9 cellular contexts compared by ENCODE assay signal in the genomic region with DNA sequence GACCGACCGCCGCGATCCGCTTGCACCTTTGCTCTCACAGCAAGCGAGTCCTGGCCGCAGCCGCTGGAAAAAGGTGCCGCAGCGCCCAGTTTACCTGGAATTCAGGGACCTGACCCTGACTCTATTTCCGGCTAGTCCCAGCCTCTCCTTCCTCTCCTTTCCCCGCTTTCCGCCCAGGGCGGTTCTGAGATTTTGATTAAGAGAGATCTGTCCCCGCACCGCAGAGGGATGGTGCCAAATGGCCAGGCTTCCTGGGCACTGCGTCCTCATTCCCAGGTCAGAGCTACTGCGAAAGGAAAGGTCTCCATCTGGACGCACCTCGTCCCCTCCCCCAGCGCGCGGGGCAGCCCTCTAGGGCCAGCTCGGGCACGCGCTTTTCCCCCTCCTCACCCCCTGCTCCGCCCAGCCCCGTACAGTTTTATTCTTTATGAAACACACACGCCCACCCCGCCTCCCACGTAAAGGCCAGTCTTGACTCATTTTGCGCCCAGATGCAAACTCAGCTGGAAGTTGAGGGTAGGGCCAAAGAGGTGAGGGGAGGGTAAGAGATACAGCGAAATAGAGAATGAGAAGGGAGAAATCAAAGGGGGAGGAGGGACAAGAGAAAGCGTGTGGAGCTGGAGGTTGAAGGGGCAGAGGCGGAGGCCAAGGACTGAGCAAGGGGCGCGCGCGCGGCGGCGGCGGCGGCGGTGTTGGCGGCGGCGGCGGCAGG.
A peak's percentile ranks its signal among the peaks of the same experiment; 100 is the strongest.
DNase-seq lines count a peak whose midpoint lies in the region; ATAC-seq and TF ChIP-seq lines count a peak whose summit lies in the region.
"Had no signal": no experiment of that assay in that cellular context is flagged by ENCODE, and none has a peak within 500 bp of the region (broad histone marks: within the 10 kb centered on the region; RNA-seq: fewer than 3 reads in every experiment).

No MANE protein-coding gene starts in this region.

- H3K36me3 Mint-ChIP-seq in CD8-positive, alpha-beta memory T cell: peaks cover 0 to 8% (median 0%) of the 10 kb centered on the region in 3 donors

- H3K9me3 Mint-ChIP-seq in CD8-positive, alpha-beta memory T cell: peaks cover 0 to 30% (median 22%) of the 10 kb centered on the region in 5 donors

- H3K27ac ChIP-seq in heart right ventricle (peak overlapping the region in 9 of 10 donors; percentile 2 to 80 (median 51)), skin epidermis (no peak overlapping the region)
- H3K27ac ChIP-seq in CD8-positive, alpha-beta memory T cell (ENCODE audit: low read depth, low read length): no peak overlapping the region

- H3K4me3 ChIP-seq in heart right ventricle (peak overlapping the region; percentile 10 to 55 (median 49)), skin epidermis (peak overlapping the region in 6 of 7 experiments; percentile 2 to 42 (median 20))
- H3K4me3 ChIP-seq in CD8-positive, alpha-beta memory T cell (ENCODE audit: low read length): no peak overlapping the region

- no peak for TF ChIP-seq CTCF in heart right ventricle (IDR thresholded peaks at IDR 0.05)

- H3K4me1 ChIP-seq in heart right ventricle: peaks cover 0 to 15% (median 1%) of the 10 kb centered on the region in 9 donors
- no peaks in the 10 kb centered on the region for H3K4me1 ChIP-seq in CD8-positive, alpha-beta memory T cell (ENCODE audit: insufficient read depth, low read length)

- peaks cover 43 to 62% of the 10 kb centered on the region in 2 donors for H3K27me3 Mint-ChIP-seq in CD8-positive, alpha-beta memory T cell

- no peaks in the 10 kb centered on the region for H3K9me3 ChIP-seq in heart right ventricle
- no peaks in the 10 kb centered on the region for H3K9me3 ChIP-seq in CD8-positive, alpha-beta memory T cell (ENCODE audit: low read length)

- peak; percentile 63 for ATAC-seq in GM21360 (IDR thresholded peaks at IDR 0.05; ENCODE audit: unreplicated experiment)
- peak; percentile 27 to 64 (median 54) for ATAC-seq in heart right ventricle
- no peak for ATAC-seq in HG02840 (IDR thresholded peaks at IDR 0.05; ENCODE audit: low FRiP score, unreplicated experiment)

- H3K4me1 Mint-ChIP-seq in CD8-positive, alpha-beta memory T cell: peaks cover 0 to 3% (median 0%) of the 10 kb centered on the region in 3 donors

- DNase-seq in NCI-H69 (lab: John Stamatoyannopoulos, UW) (peak; percentile 93), heart right ventricle (peak in 1 of 2 donors; percentile 25), SKM-1 (lab: John Stamatoyannopoulos, UW; ENCODE audit: unreplicated experiment) (no peak), DMS114 treated with DMSO at 0.1 percent for 48 hours (lab: John Stamatoyannopoulos, UW; ENCODE audit: unreplicated experiment) (no peak)
- no peak for DNase-seq in CD8-positive, alpha-beta memory T cell

- peak overlapping the region in 2 of 7 donors; percentile 32 to 51 for H3K4me3 Mint-ChIP-seq in CD8-positive, alpha-beta memory T cell
- H3K4me3 Mint-ChIP-seq: memory B cell had no signal

- 1 to 2% methylated on average over 49 of the region's 49 CpGs for WGBS in heart right ventricle, 2 donors

- intact Hi-C loops in heart right ventricle (cut with DNase I): loop anchor here in 2 of 10 donors (5.0 kb wide), 2 partner anchors 43 to 173 kb away; no protein-coding TSS in a partner anchor

- H3K36me3 ChIP-seq in heart right ventricle: no peaks in the 10 kb centered on the region
- no peaks in the 10 kb centered on the region for H3K36me3 ChIP-seq in CD8-positive, alpha-beta memory T cell (ENCODE audit: insufficient read depth, low read length)

- H3K27ac Mint-ChIP-seq in CD8-positive, alpha-beta memory T cell: peak overlapping the region in 1 of 8 donors; percentile 34
- H3K27ac Mint-ChIP-seq: memory B cell had no signal

- CTCF ChIA-PET in CD8-positive, alpha-beta memory T cell (lab: Charles Lee): no interaction called here

- H3K27me3 ChIP-seq in heart right ventricle: peaks cover 0 to 69% (median 61%) of the 10 kb centered on the region in 7 donors
- H3K27me3 ChIP-seq in CD8-positive, alpha-beta memory T cell (ENCODE audit: insufficient read depth, low read length, poor library complexity, severe bottlenecking): peaks cover 13% of the 10 kb centered on the region

- POLR2A ChIA-PET in CD8-positive, alpha-beta memory T cell (lab: Charles Lee): no interaction called here

Comparison
In these comparisons a context has a peak if more than half of its experiments do, and no peak if none do; other contexts are left out.
1. H3K27ac ChIP-seq: peak in heart right ventricle (9 of 10); none in skin epidermis (0 of 21) and CD8-positive, alpha-beta memory T cell (single experiment).